In genomic region chr17:45719335-45720071, GRCh38 we compare ENCODE assay signal across 9 cellular contexts.
DNase-seq lines count a peak whose midpoint lies in the region; ATAC-seq and TF ChIP-seq lines count a peak whose summit lies in the region.
"Had no signal": no experiment of that assay in that cellular context is flagged by ENCODE, and none has a peak within 500 bp of the region (broad histone marks: within the 10 kb centered on the region; RNA-seq: fewer than 3 reads in every experiment).

No MANE protein-coding gene starts in this region.

- no peaks in the 10 kb centered on the region for H3K9me3 ChIP-seq in HEK293 (ENCODE audit: control insufficient read depth, insufficient read depth, low read depth, low read length)
- H3K9me3 ChIP-seq: HAP-1 had no signal

- CTCF ChIA-PET in HEK293 (lab: Yijun Ruan, JAX): interaction anchor here (0.7 to 2.8 kb wide), 10 partner anchors 9 to 174 kb away, joined by 3 to 12 read pairs (median 6); partner anchors contain the start of gene CRHR1

- POLR2A ChIA-PET in HEK293 (lab: Yijun Ruan, JAX): no interaction called here

- TF ChIP-seq CTCF in AG09309 (IDR thresholded peaks at IDR 0.05; ENCODE audit: control insufficient read depth, insufficient read depth, low read depth, low read length, missing control alignments): peak; percentile 66
- peak; percentile 43; the same call in 1 of the 2 replicates for TF ChIP-seq CTCF in HEK293 (tag by site-specific recombination; IDR thresholded peaks at IDR 0.05)

- peak; percentile 90 for ATAC-seq in SK-N-SH treated with all-trans-retinoic acid at 6 μM for 48 hours
- no peak for ATAC-seq in activated CD4-positive, CD25-positive, alpha-beta regulatory T cell treated with anti-CD3 and anti-CD28 coated beads, Interleukin-2, amount 50 U/mL, for 24 hours

- peaks cover 2% of the 10 kb centered on the region; the same call in 1 of the 2 replicates for H3K4me1 ChIP-seq in HEK293 (ENCODE audit: control insufficient read depth, insufficient read depth, low read length)
- H3K4me1 ChIP-seq: HAP-1 had no signal

- H3K4me3 ChIP-seq in AG09309 (ENCODE audit: control insufficient read depth, low read depth, low read length): no peak overlapping the region
- H3K4me3 ChIP-seq in HEK293 (ENCODE audit: low read depth, low read length): no peak overlapping the region
- H3K4me3 ChIP-seq: HAP-1 had no signal

- DNase-seq in AG09309 (ENCODE audit: low read depth) (peak; percentile 84), iPS DF 4.7 (ENCODE audit: extremely low read depth, low spot score) (peak; percentile 30), NCI-H524 treated with DMSO at 0.1 percent for 48 hours (lab: John Stamatoyannopoulos, UW) (no peak), NOMO-1 treated with dmso at 0.1 percent for 144 hours (lab: John Stamatoyannopoulos, UW; ENCODE audit: unreplicated experiment) (no peak)
- DNase-seq in activated CD8-positive, alpha-beta memory T cell treated with anti-CD3 and anti-CD28 coated beads, Interleukin-2, amount 50 U/mL, for 4 hours: no peak

- no peak overlapping the region for H3K27ac ChIP-seq in HEK293 (ENCODE audit: extremely low read depth, low read depth, low read length)

- no peaks in the 10 kb centered on the region for H3K36me3 ChIP-seq in HEK293 (ENCODE audit: control insufficient read depth in 2 of 2, insufficient read depth in 1 of 2, low read length in 2 of 2)
- H3K36me3 ChIP-seq: HAP-1 had no signal

TF ChIP-seq in HEK293, 187 proteins besides CTCF, POLR2A, EP300 and RAD21 (continues in another document):
- TF ChIP-seq SCRT1 (tag by site-specific recombination; IDR thresholded peaks at IDR 0.05; ENCODE audit: borderline replicate concordance) (peak; percentile 93), ZNF518A (tag by site-specific recombination; conservative IDR thresholded peaks at IDR 0.05; ENCODE audit: low read depth) (no peak)

TF ChIP-seq in SK-N-SH treated with all-trans-retinoic acid at 6 μM for 48 hours, 23 proteins besides CTCF, POLR2A, EP300 and RAD21:
- no peak for TF ChIP-seq ZFP3 (CRISPR knock-in tag; IDR thresholded peaks at IDR 0.05)
- no peak for TF ChIP-seq PATZ1 (CRISPR knock-in tag; IDR thresholded peaks at IDR 0.05; ENCODE audit: borderline replicate concordance)
- TF ChIP-seq TOX (CRISPR knock-in tag; IDR thresholded peaks at IDR 0.05; ENCODE audit: borderline replicate concordance): no peak

Comparison
In these comparisons a context has a peak if more than half of its experiments do, and no peak if none do; other contexts are left out.
1. DNase-seq: peak in AG09309 (single experiment) and iPS DF 4.7 (single experiment); none in NCI-H524 treated with DMSO at 0.1 percent for 48 hours (single experiment), NOMO-1 treated with dmso at 0.1 percent for 144 hours (single experiment) and activated CD8-positive, alpha-beta memory T cell treated with anti-CD3 and anti-CD28 coated beads, Interleukin-2, amount 50 U/mL, for 4 hours (single experiment).